10 cellular contexts compared by ENCODE assay signal in genomic region chr11:7495997-7496545, GRCh38. TPM values are rescaled to one million over a fixed set of nuclear protein-coding genes. Genes with fewer than 3 reads are reported as not detected.
A peak's percentile ranks its signal among the peaks of the same experiment; 100 is the strongest.
DNase-seq lines count a peak whose midpoint lies in the region; ATAC-seq and TF ChIP-seq lines count a peak whose summit lies in the region.
"Had no signal": no experiment of that assay in that cellular context is flagged by ENCODE, and none has a peak within 500 bp of the region (broad histone marks: within the 10 kb centered on the region; RNA-seq: fewer than 3 reads in every experiment).

No MANE protein-coding gene starts in this region.

- peaks cover 58% of the 10 kb centered on the region for H3K27me3 Mint-ChIP-seq in Calu3 (ENCODE audit: unreplicated experiment)
- no peaks in the 10 kb centered on the region for H3K27me3 Mint-ChIP-seq in endodermal cell (ENCODE audit: insufficient read depth)

- H3K4me3 Mint-ChIP-seq in Calu3 (ENCODE audit: low read depth, unreplicated experiment): no peak overlapping the region
- H3K4me3 Mint-ChIP-seq in endodermal cell: no peak overlapping the region

- H3K27ac Mint-ChIP-seq in Calu3 (ENCODE audit: unreplicated experiment): no peak overlapping the region
- H3K27ac Mint-ChIP-seq in endodermal cell: no peak overlapping the region

- peaks cover 2% of the 10 kb centered on the region for H3K36me3 ChIP-seq in endodermal cell (ENCODE audit: control insufficient read depth, insufficient read depth, low read length)

- ATAC-seq in GM18858 (IDR thresholded peaks at IDR 0.05; ENCODE audit: unreplicated experiment) (peak; percentile 90), GM21576 (IDR thresholded peaks at IDR 0.05; ENCODE audit: unreplicated experiment) (peak; percentile 89), HG03558 (IDR thresholded peaks at IDR 0.05; ENCODE audit: extremely low read depth, unreplicated experiment) (peak; percentile 75), left colon (no peak)

- no peaks in the 10 kb centered on the region for H3K36me3 Mint-ChIP-seq in Calu3 (ENCODE audit: insufficient read depth, unreplicated experiment)
- no peaks in the 10 kb centered on the region for H3K36me3 Mint-ChIP-seq in endodermal cell (ENCODE audit: low read depth)

- no peak for TF ChIP-seq CTCF in Calu3 (IDR thresholded peaks at IDR 0.05; ENCODE audit: unreplicated experiment)
- TF ChIP-seq CTCF in endodermal cell (conservative IDR thresholded peaks at IDR 0.05): no peak
- TF ChIP-seq CTCF in coronary artery (IDR thresholded peaks at IDR 0.05): no peak

- WGBS in endodermal cell (ENCODE audit: insufficient coverage in 1 of 2, insufficient read length in 1 of 2), 2 experiments: 80 to 95% methylated on average over 2 to 4 of the region's 4 CpGs

- H3K27me3 ChIP-seq in endodermal cell (ENCODE audit: control insufficient read depth, insufficient read depth, low read length, poor library complexity, severe bottlenecking): no peaks in the 10 kb centered on the region

- CTCF ChIA-PET in Calu3 (lab: Charles Lee): no interaction called here

- no peak overlapping the region for H3K27ac ChIP-seq in endodermal cell (ENCODE audit: low read depth, low read length)
- H3K27ac ChIP-seq in coronary artery: peak overlapping the region in 1 of 2 donors; percentile 35

- no peak overlapping the region for H3K9ac ChIP-seq in endodermal cell (ENCODE audit: extremely low read depth, low read length, poor library complexity, severe bottlenecking)

- H3K4me1 Mint-ChIP-seq in Calu3 (ENCODE audit: low read depth, unreplicated experiment): no peaks in the 10 kb centered on the region
- H3K4me1 Mint-ChIP-seq in endodermal cell: peaks cover 31% of the 10 kb centered on the region

- no peak overlapping the region for H3K4me3 ChIP-seq in endodermal cell (ENCODE audit: low read length)
- H3K4me3 ChIP-seq in coronary artery: no peak overlapping the region

- DNase-seq in left colon: peak; percentile 12 to 38
- no peak for DNase-seq in Calu3
- DNase-seq in endodermal cell: no peak
- no peak for DNase-seq in coronary artery (ENCODE audit: low spot score)
- no peak for DNase-seq in T1000 (lab: John Stamatoyannopoulos, UW)
- DNase-seq: dermis blood vessel endothelial cell, T-helper 9 cell had no signal

- no peaks in the 10 kb centered on the region for H3K9me3 Mint-ChIP-seq in Calu3 (ENCODE audit: low read depth, unreplicated experiment)
- H3K9me3 Mint-ChIP-seq in endodermal cell: no peaks in the 10 kb centered on the region

- H3K4me1 ChIP-seq in endodermal cell (ENCODE audit: control insufficient read depth, insufficient read depth, low read length): peaks cover 14% of the 10 kb centered on the region

- no TSS peak for BruUV-seq in Calu3 (replicated peaks; lab: Mats Ljungman, UMichigan)

- H3K9me3 ChIP-seq in endodermal cell (ENCODE audit: control insufficient read depth, low read length): no peaks in the 10 kb centered on the region

- intact Hi-C loops in left colon (cut with DNase I, micrococcal nuclease) (no loop called here), Calu3 (cut with micrococcal nuclease; ENCODE audit: unreplicated experiment) (no loop called here)

RNA-seq across cellular contexts. Expression of gene OLFML1, which starts 10.8 kb away (rescaled TPM):
- total RNA-seq in left colon (1 to 10 TPM; 2.6 to 5.7 TPM), Calu3 (2022) (not detected in 2 replicates), endodermal cell (1 to 10 TPM in 1 of 2 donors, under 1 TPM in 1; 0.81 to 1.5 TPM)
- polyA plus RNA-seq in endodermal cell (2013, experiment 1 of 2): 0.75 TPM
- polyA plus RNA-seq in endodermal cell (2013, experiment 2 of 2): 0.66 TPM
- total RNA-seq: dermis blood vessel endothelial cell had no signal

RNA-seq across cellular contexts. Expression of gene PPFIBP2, which starts 17.7 kb away (rescaled TPM):
- total RNA-seq in left colon: 10 to 100 TPM; 63.5 to 81.1 TPM
- 28.5 and 51.8 TPM in 2 replicates for total RNA-seq in Calu3 (2022)
- total RNA-seq in endodermal cell: 100 to 1,000 TPM; 149 to 195 TPM
- polyA plus RNA-seq in endodermal cell (2013, experiment 1 of 2): 23.6 TPM
- polyA plus RNA-seq in endodermal cell (2013, experiment 2 of 2): 16.9 TPM

Comparison
In these comparisons a context has a peak if more than half of its experiments do, and no peak if none do; other contexts are left out.
1. DNase-seq: peak in left colon (2 of 2); none in Calu3 (single experiment), endodermal cell (single experiment), coronary artery (single experiment) and T1000 (single experiment).